Comparison of ENCODE assay signal across 16 cellular contexts in genomic region chr14:82537831-82538230, GRCh38.
DNase-seq lines count a peak whose midpoint lies in the region; TF ChIP-seq lines count a peak whose summit lies in the region.
"Had no signal": no experiment of that assay in that cellular context is flagged by ENCODE, and none has a peak within 500 bp of the region (broad histone marks: within the 10 kb centered on the region; RNA-seq: fewer than 3 reads in every experiment).

No MANE protein-coding gene starts in this region.

- H3K4me1 ChIP-seq in spleen, result no peaks in the 10 kb centered on the region
- H3K4me1 ChIP-seq: BLaER1 treated with 17β-estradiol and CSF1 and Interleukin-3, amounts not matched to agents 10 nM and 100 nM had no signal

- DNase-seq in COR-L47 (lab: John Stamatoyannopoulos, UW), result peak; percentile 21
- peak in 2 of 3 experiments; percentile 14 to 73 for DNase-seq in NCI-H1417 (lab: John Stamatoyannopoulos, UW)
- DNase-seq in NCI-H748 (lab: John Stamatoyannopoulos, UW; ENCODE audit: unreplicated experiment), result peak; percentile 64
- peak; percentile 5 for DNase-seq in kidney glomerular epithelial cell (lab: John Stamatoyannopoulos, UW)
- DNase-seq in NCI-H82 (lab: John Stamatoyannopoulos, UW), result no peak
- no peak for DNase-seq in spleen
- DNase-seq in CD1c-positive myeloid dendritic cell (ENCODE audit: extremely low spot score), result no peak
- DNase-seq in nucleus accumbens (lab: John Stamatoyannopoulos, UW), result no peak
- DNase-seq: ACHN; CD4-positive, alpha-beta T cell; DMS153; DMS79 treated with DMSO at 0.1 percent for 48 hours; EL; GOT3 had no signal

- intact Hi-C loops in spleen (cut with DNase I; ENCODE audit: low total_unique reads), result no loop called here

- no peak for TF ChIP-seq CTCF in spleen (IDR thresholded peaks at IDR 0.05 in 8 of 11, conservative IDR thresholded peaks at IDR 0.05 in 3 of 11)

- H3K27ac ChIP-seq in spleen, result no peak overlapping the region
- H3K27ac ChIP-seq: BLaER1 treated with 17β-estradiol and CSF1 and Interleukin-3, amounts not matched to agents 10 nM and 100 nM had no signal

- 71 to 83% (median 75%) methylated on average over 3 of the region's 3 CpGs for WGBS in spleen, 5 donors

- H3K4me3 ChIP-seq in spleen, result no peak overlapping the region
- H3K4me3 ChIP-seq: BLaER1 treated with 17β-estradiol and CSF1 and Interleukin-3, amounts not matched to agents 10 nM and 100 nM; HAP-1 had no signal

- H3K36me3 ChIP-seq in spleen, result no peaks in the 10 kb centered on the region
- H3K36me3 ChIP-seq: BLaER1 treated with 17β-estradiol and CSF1 and Interleukin-3, amounts not matched to agents 10 nM and 100 nM; HAP-1 had no signal

- no peak for TF ChIP-seq POLR2A in spleen (IDR thresholded peaks at IDR 0.05)

- H3K9me3 ChIP-seq in spleen, result peaks cover 0 to 22% (median 9%) of the 10 kb centered on the region in 8 donors
- H3K9me3 ChIP-seq: HAP-1 had no signal

- H3K27me3 ChIP-seq in spleen (replicated peaks in 1 of 7), result no peaks in the 10 kb centered on the region
- H3K27me3 ChIP-seq: BLaER1 treated with 17β-estradiol and CSF1 and Interleukin-3, amounts not matched to agents 10 nM and 100 nM had no signal

Comparison
In these comparisons a context has a peak if more than half of its experiments do, and no peak if none do; other contexts are left out.
1. DNase-seq: peak in COR-L47 (single experiment), NCI-H1417 (2 of 3), NCI-H748 (single experiment) and kidney glomerular epithelial cell (single experiment); none in NCI-H82 (single experiment), spleen (single experiment), CD1c-positive myeloid dendritic cell (single experiment) and nucleus accumbens (0 of 56).